ENCODE assay signal across 11 cellular contexts in the genomic region with DNA sequence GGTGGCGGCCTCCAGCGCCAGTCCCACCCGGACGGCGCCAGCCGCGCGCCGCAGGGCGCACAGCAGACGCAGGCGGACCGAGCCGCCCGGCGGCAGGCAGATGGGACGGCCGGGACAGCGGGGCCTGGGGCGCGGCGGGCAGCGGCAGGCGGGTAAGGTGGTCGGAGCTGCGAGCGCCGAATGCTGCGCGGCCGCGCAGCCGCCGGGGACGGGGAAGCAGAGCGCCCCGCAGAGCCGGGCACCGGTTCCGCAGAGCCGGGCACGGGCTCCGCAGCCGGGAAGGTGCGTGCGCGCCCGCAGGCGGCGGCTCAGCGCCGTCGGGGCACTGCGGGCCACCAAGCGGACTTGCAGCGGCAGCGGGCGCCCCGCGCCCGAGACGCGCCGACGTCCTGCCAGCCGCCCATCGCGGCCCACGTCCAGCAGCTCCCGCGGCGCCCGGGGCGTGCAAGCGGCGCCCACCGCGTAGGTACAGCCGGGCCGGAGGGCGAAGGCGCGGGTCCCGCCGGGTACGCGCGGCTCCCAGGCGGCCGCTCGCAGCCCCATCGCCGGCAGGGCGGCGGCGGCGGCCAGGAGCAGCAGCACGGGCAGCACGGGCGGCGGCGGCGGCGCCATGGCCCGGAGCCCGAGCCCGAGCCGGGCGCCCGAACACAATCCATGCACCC. TPM values are rescaled to one million over a fixed set of nuclear protein-coding genes. Genes with fewer than 3 reads are reported as not detected.
DNase-seq lines count a peak whose midpoint lies in the region; ATAC-seq and TF ChIP-seq lines count a peak whose summit lies in the region.
"Had no signal": no experiment of that assay in that cellular context is flagged by ENCODE, and none has a peak within 500 bp of the region (broad histone marks: within the 10 kb centered on the region; RNA-seq: fewer than 3 reads in every experiment).

No MANE protein-coding gene starts in this region.

- H3K4me1 ChIP-seq in SK-N-SH (ENCODE audit: control insufficient read depth in 1 of 2, insufficient read depth in 2 of 2, low read depth in 1 of 2, low read length in 1 of 2): peaks cover 0 to 2% of the 10 kb centered on the region in 2 experiments; a peak in 1 of 4 replicates
- H3K4me1 ChIP-seq in iPS-20b (ENCODE audit: insufficient read depth, low read length): peaks cover 3% of the 10 kb centered on the region; the same call in 1 of the 2 replicates
- peaks cover 2% of the 10 kb centered on the region for H3K4me1 ChIP-seq in thymus (ENCODE audit: control insufficient read depth, insufficient read depth, low read length)

- H3F3A ChIP-seq in SK-N-SH (replicated peaks; ENCODE audit: insufficient read depth): no peaks in the 10 kb centered on the region

- no peak overlapping the region for H3K4me3 Mint-ChIP-seq in activated T-helper 17 cell treated with anti-CD3 and anti-CD28 coated beads, Interleukin-2, amount 50 U/mL, for 72 hours

- 4% methylated on average over 9 of the region's 110 CpGs for WGBS in SK-N-SH (ENCODE audit: low lambda C conversion rate)
- WGBS in thymus: 6% methylated on average over 110 of the region's 110 CpGs

- no peak overlapping the region for H3K4me2 ChIP-seq in SK-N-SH

- no peaks in the 10 kb centered on the region for H3K36me3 Mint-ChIP-seq in activated T-helper 17 cell treated with anti-CD3 and anti-CD28 coated beads, Interleukin-2, amount 50 U/mL, for 72 hours (ENCODE audit: low read depth)

- TF ChIP-seq EP300 in SK-N-SH (IDR thresholded peaks at IDR 0.05; ENCODE audit: borderline replicate concordance in 1 of 2, low read depth in 1 of 2, low read length in 1 of 2): no peak

- peaks cover 18% of the 10 kb centered on the region for H3K27me3 Mint-ChIP-seq in activated T-helper 17 cell treated with anti-CD3 and anti-CD28 coated beads, Interleukin-2, amount 50 U/mL, for 72 hours

- H3K9me2 ChIP-seq in SK-N-SH: no peaks in the 10 kb centered on the region

- no peak overlapping the region for H2AFZ ChIP-seq in SK-N-SH (ENCODE audit: low read depth)

- POLR2A ChIA-PET in SK-N-SH (lab: Yijun Ruan, JAX): no interaction called here

- H3K27me3 ChIP-seq in SK-N-SH (ENCODE audit: insufficient read depth) (peaks cover 8% of the 10 kb centered on the region; the same call in 1 of the 2 replicates), iPS-20b (ENCODE audit: insufficient read depth, low read length) (peaks cover 44% of the 10 kb centered on the region), thymus (ENCODE audit: control insufficient read depth, insufficient read depth) (peaks cover 62% of the 10 kb centered on the region)

- H3K9me3 ChIP-seq in SK-N-SH: no peaks in the 10 kb centered on the region
- H3K9me3 ChIP-seq in iPS-20b (ENCODE audit: insufficient read depth, low read depth, low read length): no peaks in the 10 kb centered on the region; the same call in 1 of the 2 replicates
- H3K9me3 ChIP-seq in thymus (ENCODE audit: control insufficient read depth): peaks cover 7% of the 10 kb centered on the region

- no peak for TF ChIP-seq RAD21 in SK-N-SH (IDR thresholded peaks at IDR 0.05; ENCODE audit: low read length)

- TF ChIP-seq CTCF in SK-N-SH (IDR thresholded peaks at IDR 0.05): no peak

- H3K27ac Mint-ChIP-seq in activated T-helper 17 cell treated with anti-CD3 and anti-CD28 coated beads, Interleukin-2, amount 50 U/mL, for 72 hours: no peak overlapping the region

- no peaks in the 10 kb centered on the region for H3K79me2 ChIP-seq in SK-N-SH (ENCODE audit: insufficient read depth)

- H3K4me3 ChIP-seq in SK-N-SH (ENCODE audit: low read depth in 2 of 2, low read length in 1 of 2) (peak overlapping the region; percentile 43 to 51; a peak in 2 of 4 replicates), iPS-20b (ENCODE audit: low read length) (peak overlapping the region; percentile 46; the same call in 1 of the 2 replicates), thymus (ENCODE audit: low read length) (peak overlapping the region; percentile 43)

- no peak overlapping the region for H3K9ac ChIP-seq in SK-N-SH
- H3K9ac ChIP-seq in iPS-20b (ENCODE audit: low read depth, low read length): no peak overlapping the region

- no peaks in the 10 kb centered on the region for H3K4me1 Mint-ChIP-seq in activated T-helper 17 cell treated with anti-CD3 and anti-CD28 coated beads, Interleukin-2, amount 50 U/mL, for 72 hours

- DNase-seq in SK-N-SH (peak; percentile 66), SW480 (ENCODE audit: low spot score) (no peak), SKM-1 treated with dmso at 0.1 percent for 144 hours (lab: John Stamatoyannopoulos, UW; ENCODE audit: unreplicated experiment) (no peak), AG08395 (ENCODE audit: low spot score) (no peak)
- DNase-seq: activated CD4-positive, alpha-beta T cell treated with anti-CD3 and anti-CD28 coated beads, Interleukin-2, amount 50 U/mL, for 4 hours; foreskin melanocyte; NCI-H1048 had no signal

- no peak for ATAC-seq in SK-N-SH treated with all-trans-retinoic acid at 6 μM for 48 hours
- ATAC-seq in activated T-helper 17 cell treated with anti-CD3 and anti-CD28 coated beads, Interleukin-2, amount 50 U/mL, for 72 hours (replicated peaks): peak; percentile 24

- no peaks in the 10 kb centered on the region for H4K20me1 ChIP-seq in SK-N-SH (ENCODE audit: insufficient read depth)

- H3K36me3 ChIP-seq in SK-N-SH (replicated peaks in 1 of 2; ENCODE audit: control insufficient read depth in 1 of 2, insufficient read depth in 2 of 2, low read length in 1 of 2) (no peaks in the 10 kb centered on the region), iPS-20b (ENCODE audit: insufficient read depth, low read depth, low read length) (peaks cover 4% of the 10 kb centered on the region), thymus (ENCODE audit: control insufficient read depth, insufficient read depth) (no peaks in the 10 kb centered on the region)

- CTCF ChIA-PET in SK-N-SH (lab: Yijun Ruan, JAX): interaction anchor here (2.7 kb wide), 1 partner anchor 169 kb away, joined by 15 read pairs; no protein-coding TSS in a partner anchor

- H3K27ac ChIP-seq in SK-N-SH (ENCODE audit: low read depth in 2 of 2, low read length in 1 of 2) (no peak overlapping the region), iPS-20b (ENCODE audit: low read length) (no peak overlapping the region), thymus (ENCODE audit: low read depth) (no peak overlapping the region)

- no peaks in the 10 kb centered on the region for H3K9me3 Mint-ChIP-seq in activated T-helper 17 cell treated with anti-CD3 and anti-CD28 coated beads, Interleukin-2, amount 50 U/mL, for 72 hours

TF ChIP-seq in SK-N-SH, 30 proteins besides CTCF, POLR2A, EP300 and RAD21 (continues in another document):
- no peak for TF ChIP-seq TAF1 (IDR thresholded peaks at IDR 0.05; ENCODE audit: borderline replicate concordance, low read depth, low read length)
- no peak for TF ChIP-seq MXI1 (IDR thresholded peaks at IDR 0.05; ENCODE audit: low read depth, low read length)
- TF ChIP-seq YY1 (IDR thresholded peaks at IDR 0.05; ENCODE audit: low read depth): no peak
- no peak for TF ChIP-seq GABPA (IDR thresholded peaks at IDR 0.05; ENCODE audit: low read depth)
- TF ChIP-seq FOXM1 (IDR thresholded peaks at IDR 0.05; ENCODE audit: low read depth): no peak
- no peak for TF ChIP-seq SMC3 (IDR thresholded peaks at IDR 0.05; ENCODE audit: low read depth, low read length)
- no peak for TF ChIP-seq PBX3 (IDR thresholded peaks at IDR 0.05)

TF ChIP-seq in SK-N-SH treated with all-trans-retinoic acid at 6 μM for 48 hours, 23 proteins besides CTCF, POLR2A, EP300 and RAD21:
- TF ChIP-seq CSDC2 (CRISPR knock-in tag; IDR thresholded peaks at IDR 0.05) (no peak), ARNTL (CRISPR knock-in tag; IDR thresholded peaks at IDR 0.05; ENCODE audit: borderline replicate concordance, low read depth) (no peak), ZNF70 (CRISPR knock-in tag; IDR thresholded peaks at IDR 0.05) (no peak), ZNF8 (CRISPR knock-in tag; IDR thresholded peaks at IDR 0.05) (no peak), OSR1 (CRISPR knock-in tag; IDR thresholded peaks at IDR 0.05) (no peak)
- TF ChIP-seq, protein P1, sequence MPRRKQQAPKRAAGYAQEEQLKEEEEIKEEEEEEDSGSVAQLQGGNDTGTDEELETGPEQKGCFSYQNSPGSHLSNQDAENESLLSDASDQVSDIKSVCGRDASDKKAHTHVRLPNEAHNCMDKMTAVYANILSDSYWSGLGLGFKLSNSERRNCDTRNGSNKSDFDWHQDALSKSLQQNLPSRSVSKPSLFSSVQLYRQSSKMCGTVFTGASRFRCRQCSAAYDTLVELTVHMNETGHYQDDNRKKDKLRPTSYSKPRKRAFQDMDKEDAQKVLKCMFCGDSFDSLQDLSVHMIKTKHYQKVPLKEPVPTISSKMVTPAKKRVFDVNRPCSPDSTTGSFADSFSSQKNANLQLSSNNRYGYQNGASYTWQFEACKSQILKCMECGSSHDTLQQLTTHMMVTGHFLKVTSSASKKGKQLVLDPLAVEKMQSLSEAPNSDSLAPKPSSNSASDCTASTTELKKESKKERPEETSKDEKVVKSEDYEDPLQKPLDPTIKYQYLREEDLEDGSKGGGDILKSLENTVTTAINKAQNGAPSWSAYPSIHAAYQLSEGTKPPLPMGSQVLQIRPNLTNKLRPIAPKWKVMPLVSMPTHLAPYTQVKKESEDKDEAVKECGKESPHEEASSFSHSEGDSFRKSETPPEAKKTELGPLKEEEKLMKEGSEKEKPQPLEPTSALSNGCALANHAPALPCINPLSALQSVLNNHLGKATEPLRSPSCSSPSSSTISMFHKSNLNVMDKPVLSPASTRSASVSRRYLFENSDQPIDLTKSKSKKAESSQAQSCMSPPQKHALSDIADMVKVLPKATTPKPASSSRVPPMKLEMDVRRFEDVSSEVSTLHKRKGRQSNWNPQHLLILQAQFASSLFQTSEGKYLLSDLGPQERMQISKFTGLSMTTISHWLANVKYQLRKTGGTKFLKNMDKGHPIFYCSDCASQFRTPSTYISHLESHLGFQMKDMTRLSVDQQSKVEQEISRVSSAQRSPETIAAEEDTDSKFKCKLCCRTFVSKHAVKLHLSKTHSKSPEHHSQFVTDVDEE (CRISPR knock-in tag; IDR thresholded peaks at IDR 0.05): no peak
TF ChIP-seq in SK-N-SH treated with all-trans-retinoic acid at 6 μM for 48 hours: peak in this region for 0.

RNA-seq across cellular contexts. Expression of gene CELSR1, which starts 0.7 kb away (rescaled TPM):
- polyA plus RNA-seq in SK-N-SH (2012; rRNA removed) (1.8 and 5.0 TPM in 2 replicates), thymus (9.4 TPM)
- 2.0 and 3.3 TPM in 2 replicates for polyA plus RNA-seq in SK-N-SH (2012; cell fraction: cytosol; rRNA removed)
- polyA plus RNA-seq in SK-N-SH (2012; cell fraction: nucleus; rRNA removed): 4.3 and 5.2 TPM in 2 replicates
- under 1 TPM; 0.32 to 0.48 TPM for total RNA-seq in activated T-helper 17 cell treated with anti-CD3 and anti-CD28 coated beads, Interleukin-2, amount 50 U/mL, for 72 hours
